In the genomic region with DNA sequence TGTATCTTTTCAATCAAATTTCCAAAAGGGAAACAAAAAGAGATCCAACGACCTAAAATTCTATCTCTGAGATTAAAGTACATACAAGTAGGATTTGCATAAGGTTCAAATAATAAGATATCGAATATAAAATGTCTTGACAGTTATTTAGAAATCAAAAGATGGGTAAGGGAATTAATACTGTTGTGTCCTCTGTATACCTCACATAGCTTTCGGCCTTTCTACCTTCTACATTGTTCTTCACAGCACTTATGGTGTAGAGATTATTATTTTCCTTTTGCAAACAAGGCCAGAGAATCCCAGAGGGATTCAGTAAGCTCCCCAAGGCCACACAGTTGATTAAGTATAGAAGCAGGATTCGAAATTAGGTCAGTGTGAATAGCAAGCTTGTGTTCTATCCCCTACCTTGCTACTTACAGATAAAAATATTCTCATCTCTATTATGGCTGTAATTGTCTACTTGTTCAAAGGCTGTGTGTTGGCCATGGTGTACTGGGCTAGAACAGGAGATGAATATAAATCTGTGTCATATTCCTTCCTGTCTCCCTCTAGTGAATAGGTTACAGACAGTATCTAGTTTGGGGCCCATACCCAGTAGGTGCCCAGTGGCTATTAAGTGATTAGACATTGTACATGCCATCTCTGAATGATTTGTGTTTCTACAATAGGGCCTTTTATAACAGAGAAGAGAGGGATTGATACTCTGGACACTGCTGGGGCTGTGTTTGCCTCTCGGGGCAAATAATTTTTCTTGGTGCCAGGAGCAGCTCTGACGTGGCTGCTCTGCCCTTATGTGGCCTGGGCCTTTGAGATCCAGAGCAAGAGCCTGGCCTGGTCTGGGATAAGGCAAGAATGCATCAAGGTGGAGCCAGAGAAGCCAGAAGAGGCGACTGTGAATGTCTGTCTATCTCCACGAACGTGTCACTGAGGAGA, we compare ENCODE assay signal across 11 cellular contexts.
DNase-seq lines count a peak whose midpoint lies in the region; ATAC-seq and TF ChIP-seq lines count a peak whose summit lies in the region.
"Had no signal": no experiment of that assay in that cellular context is flagged by ENCODE, and none has a peak within 500 bp of the region (broad histone marks: within the 10 kb centered on the region; RNA-seq: fewer than 3 reads in every experiment).

No MANE protein-coding gene starts in this region.

- H3K9me3 ChIP-seq in right atrium auricular region (no peaks in the 10 kb centered on the region), neuronal stem cell (replicated peaks in 1 of 2; ENCODE audit: control insufficient read depth in 2 of 2, insufficient read depth in 1 of 2, low read depth in 1 of 2, low read length in 2 of 2) (no peaks in the 10 kb centered on the region)

- H3K4me2 ChIP-seq in neuronal stem cell (ENCODE audit: insufficient read depth, low read length, poor library complexity, severe bottlenecking): no peak overlapping the region

- H3K4me1 Mint-ChIP-seq in activated naive CD4-positive, alpha-beta T cell treated with anti-CD3 and anti-CD28 coated beads for 36 hours (ENCODE audit: low read depth): no peaks in the 10 kb centered on the region

- H3K18ac ChIP-seq in neuronal stem cell (ENCODE audit: low read length): no peak overlapping the region

- intact Hi-C loops in cardiac septum (cut with DNase I): no loop called here
- intact Hi-C loops in activated naive CD4-positive, alpha-beta T cell treated with anti-CD3 and anti-CD28 coated beads for 36 hours (cut with micrococcal nuclease): no loop called here

- H3K4ac ChIP-seq in neuronal stem cell (ENCODE audit: low read length): no peak overlapping the region

- H3K14ac ChIP-seq in neuronal stem cell (ENCODE audit: low read length): no peak overlapping the region

- TF ChIP-seq CTCF in right atrium auricular region (IDR thresholded peaks at IDR 0.05) (no peak), epithelial cell of proximal tubule (conservative IDR thresholded peaks at IDR 0.05; ENCODE audit: low read depth, low read length) (no peak)

- no peak overlapping the region for H4K8ac ChIP-seq in neuronal stem cell (ENCODE audit: low read depth, low read length)

- no peak overlapping the region for H3K9ac ChIP-seq in neuronal stem cell (ENCODE audit: low read depth, low read length, poor library complexity)

- DNase-seq in right atrium auricular region (ENCODE audit: low spot score) (no peak), cardiac septum (ENCODE audit: low spot score) (no peak), epithelial cell of proximal tubule (ENCODE audit: low read depth) (peak; percentile 12), neuronal stem cell (ENCODE audit: low spot score) (no peak), left lobe of liver (ENCODE audit: low spot score) (no peak)
- DNase-seq in activated CD4-positive, alpha-beta T cell treated with anti-CD3 and anti-CD28 coated beads, Interleukin-2, amount 50 U/mL, for 4 hours: no peak
- DNase-seq in activated naive CD4-positive, alpha-beta T cell treated with anti-CD3 and anti-CD28 coated beads for 36 hours: no peak
- DNase-seq: activated T-cell treated with anti-CD3 and anti-CD28 coated beads, Interleukin-2, amount 50 U/mL, for 48 hours; KBM-7; WERI-Rb-1 had no signal

- H3K4me3 Mint-ChIP-seq in activated naive CD4-positive, alpha-beta T cell treated with anti-CD3 and anti-CD28 coated beads for 36 hours: no peak overlapping the region

- H3K9me3 Mint-ChIP-seq in activated naive CD4-positive, alpha-beta T cell treated with anti-CD3 and anti-CD28 coated beads for 36 hours: no peaks in the 10 kb centered on the region

- H3K27ac ChIP-seq in right atrium auricular region (peak overlapping the region; percentile 62 to 76), neuronal stem cell (replicated peaks; ENCODE audit: low read length) (no peak overlapping the region)
- H3K27ac ChIP-seq: WERI-Rb-1 had no signal

- no peak overlapping the region for H2AK5ac ChIP-seq in neuronal stem cell (ENCODE audit: low read depth, low read length)

- H4K91ac ChIP-seq in neuronal stem cell (ENCODE audit: low read depth, low read length, poor library complexity): no peak overlapping the region

- ATAC-seq in HG03469 (IDR thresholded peaks at IDR 0.05; ENCODE audit: unreplicated experiment) (no peak), left lobe of liver (no peak)

- CTCF ChIA-PET in activated naive CD4-positive, alpha-beta T cell treated with anti-CD3 and anti-CD28 coated beads for 36 hours (lab: Charles Lee): no interaction called here

- H3K27me3 ChIP-seq in right atrium auricular region (no peaks in the 10 kb centered on the region), neuronal stem cell (ENCODE audit: control insufficient read depth in 3 of 3, insufficient read depth in 3 of 3, low read depth in 1 of 3, low read length in 3 of 3) (no peaks in the 10 kb centered on the region)

- H3K4me3 ChIP-seq in right atrium auricular region (no peak overlapping the region), epithelial cell of proximal tubule (ENCODE audit: low read depth, low read length) (no peak overlapping the region), neuronal stem cell (ENCODE audit: low read length in 2 of 2) (no peak overlapping the region)

- peaks cover 0 to 6% of the 10 kb centered on the region in 2 donors for H3K4me1 ChIP-seq in right atrium auricular region
- H3K4me1 ChIP-seq in neuronal stem cell (ENCODE audit: control insufficient read depth in 2 of 2, insufficient read depth in 1 of 2, low read depth in 1 of 2, low read length in 2 of 2): peaks cover 12 to 16% of the 10 kb centered on the region in 2 donors

- peak overlapping the region; percentile 26 for H2AFZ ChIP-seq in neuronal stem cell (ENCODE audit: low read length)

- no peaks in the 10 kb centered on the region for H3K27me3 Mint-ChIP-seq in activated naive CD4-positive, alpha-beta T cell treated with anti-CD3 and anti-CD28 coated beads for 36 hours (ENCODE audit: low read depth)

- no peak overlapping the region for H2BK5ac ChIP-seq in neuronal stem cell (ENCODE audit: low read length)

- H2BK120ac ChIP-seq in neuronal stem cell (ENCODE audit: low read depth, low read length): no peak overlapping the region

- no CpG with 5 or more reads among the region's 9 CpGs for WGBS in neuronal stem cell (ENCODE audit: extremely low coverage in 2 of 2, insufficient read length in 2 of 2, insufficient replicate concordance in 1 of 2), 2 donors

- H3K79me1 ChIP-seq in neuronal stem cell (ENCODE audit: low read depth, low read length): no peaks in the 10 kb centered on the region

- H2BK12ac ChIP-seq in neuronal stem cell (ENCODE audit: low read length): no peak overlapping the region

- H2BK15ac ChIP-seq in neuronal stem cell (ENCODE audit: low read length): no peak overlapping the region

- no peak overlapping the region for H3K27ac Mint-ChIP-seq in activated naive CD4-positive, alpha-beta T cell treated with anti-CD3 and anti-CD28 coated beads for 36 hours

- H3K36me3 ChIP-seq in right atrium auricular region (no peaks in the 10 kb centered on the region), neuronal stem cell (replicated peaks in 1 of 2; ENCODE audit: control insufficient read depth in 2 of 2, insufficient read depth in 2 of 2, low read length in 2 of 2) (no peaks in the 10 kb centered on the region)
- H3K36me3 ChIP-seq: WERI-Rb-1 had no signal

- no peaks in the 10 kb centered on the region for H3K36me3 Mint-ChIP-seq in activated naive CD4-positive, alpha-beta T cell treated with anti-CD3 and anti-CD28 coated beads for 36 hours (ENCODE audit: low read depth)

- no peak overlapping the region for H3K23ac ChIP-seq in neuronal stem cell (ENCODE audit: low read depth, low read length, poor library complexity)
